In genomic region chr11:119320593-119321524, GRCh38 we compare ENCODE assay signal across 1 cellular context.
TF ChIP-seq lines count a peak whose summit lies in the region.

No MANE protein-coding gene starts in this region.

TF ChIP-seq in HepG2, 621 proteins besides CTCF, POLR2A, EP300 and RAD21:
- TF ChIP-seq HNRNPLL (IDR thresholded peaks at IDR 0.05; ENCODE audit: low read depth, low read length, poor library complexity, severe bottlenecking): peak; percentile 4
- no peak for TF ChIP-seq SOX6 (IDR thresholded peaks at IDR 0.05)
- TF ChIP-seq SOX6 (CRISPR knock-in tag; IDR thresholded peaks at IDR 0.05): no peak
- 0 out of 2 replicates have a peak, but pooled peaks have one; percentile 11 for TF ChIP-seq ZNF543 (CRISPR knock-in tag; IDR thresholded peaks at IDR 0.05)
- TF ChIP-seq GABPB1 (CRISPR knock-in tag; IDR thresholded peaks at IDR 0.05): peak; percentile 14; the same call in 1 of the 2 replicates
- TF ChIP-seq ZNF687 (CRISPR knock-in tag; IDR thresholded peaks at IDR 0.05): peak; percentile 43
- TF ChIP-seq ZFY (CRISPR knock-in tag; IDR thresholded peaks at IDR 0.05): 0 out of 2 replicates have a peak, but pooled peaks have one; percentile 4
TF ChIP-seq in HepG2: peak in this region for 5.
